Comparison of ENCODE assay signal across 2 cellular contexts in genomic region chr20:50029083-50029696, GRCh38.
A peak's percentile ranks its signal among the peaks of the same experiment; 100 is the strongest.
TF ChIP-seq lines count a peak whose summit lies in the region.

No MANE protein-coding gene starts in this region.

TF ChIP-seq in HEK293, 187 proteins besides CTCF, POLR2A, EP300 and RAD21 (continued from another document):
- TF ChIP-seq ZFHX2 (tag by site-specific recombination; conservative IDR thresholded peaks at IDR 0.05) (0 out of 2 replicates have a peak, but pooled peaks have one; percentile 15), EGR2 (tag by site-specific recombination; IDR thresholded peaks at IDR 0.05; ENCODE audit: low read depth) (peak; percentile 52), ZNF747 (tag by site-specific recombination; IDR thresholded peaks at IDR 0.05) (no peak)
TF ChIP-seq in HEK293: peak in this region for 3.

TF ChIP-seq in K562, 482 proteins besides CTCF, POLR2A, EP300 and RAD21 (continued from another document):
- TF ChIP-seq SMAD4 (CRISPR knock-in tag; conservative IDR thresholded peaks at IDR 0.05): no peak
- peak; percentile 63 for TF ChIP-seq ZNF316 (IDR thresholded peaks at IDR 0.05)
- no peak for TF ChIP-seq ZNF282 (CRISPR knock-in tag; IDR thresholded peaks at IDR 0.05)
- no peak for TF ChIP-seq CAMTA2 (CRISPR knock-in tag; conservative IDR thresholded peaks at IDR 0.05)
- no peak for TF ChIP-seq MTF1 (CRISPR knock-in tag; IDR thresholded peaks at IDR 0.05; ENCODE audit: borderline replicate concordance)
